In the genomic region with DNA sequence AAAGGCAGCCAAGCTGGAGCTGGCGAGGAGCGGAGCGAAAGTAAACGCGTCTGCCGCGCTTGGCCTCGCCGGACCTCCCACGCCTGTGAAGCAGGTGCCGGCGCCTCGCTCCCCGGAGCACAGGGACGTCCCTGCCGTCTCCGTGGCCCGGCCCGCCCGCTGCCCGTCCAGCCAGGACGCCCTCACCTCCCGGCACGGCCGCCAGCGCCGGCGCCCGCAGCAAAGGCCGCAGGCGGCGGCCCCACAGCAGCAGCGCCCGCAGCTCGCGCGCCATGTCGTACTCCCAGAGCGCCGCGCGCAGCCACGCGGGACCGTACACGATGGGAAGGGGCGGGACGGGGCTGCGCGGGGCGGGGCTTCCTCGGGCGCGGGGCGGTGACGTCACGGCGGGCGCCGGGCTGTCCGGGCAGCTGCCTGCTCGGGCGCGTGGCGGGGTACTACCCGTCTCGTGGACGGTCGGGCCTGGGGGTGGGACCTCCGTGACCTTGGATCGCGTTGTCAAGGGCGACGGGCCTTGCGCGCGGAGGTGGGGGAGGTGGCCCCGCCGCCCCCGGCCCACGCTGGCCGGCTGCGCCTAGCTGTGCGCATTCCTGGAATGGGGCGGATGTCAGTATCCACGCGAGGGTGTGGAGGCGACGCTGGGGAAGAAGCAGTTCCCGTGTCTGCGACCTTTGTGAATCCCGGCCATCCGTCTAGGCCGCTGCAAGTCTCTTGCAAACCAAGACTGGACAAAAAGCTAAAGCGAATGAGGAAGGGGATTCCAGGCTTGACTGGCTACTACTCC, we compare ENCODE assay signal across 1 cellular context.
TF ChIP-seq lines count a peak whose summit lies in the region.

TSS of gene TRAP1 (minus strand) at position 290 of the 784 bp plus-strand sequence. CDS start at position 274, 16 bp downstream.

TF ChIP-seq in HCT116, 20 proteins besides CTCF, POLR2A, EP300 and RAD21 (continued from another document):
- TF ChIP-seq, protein P1, sequence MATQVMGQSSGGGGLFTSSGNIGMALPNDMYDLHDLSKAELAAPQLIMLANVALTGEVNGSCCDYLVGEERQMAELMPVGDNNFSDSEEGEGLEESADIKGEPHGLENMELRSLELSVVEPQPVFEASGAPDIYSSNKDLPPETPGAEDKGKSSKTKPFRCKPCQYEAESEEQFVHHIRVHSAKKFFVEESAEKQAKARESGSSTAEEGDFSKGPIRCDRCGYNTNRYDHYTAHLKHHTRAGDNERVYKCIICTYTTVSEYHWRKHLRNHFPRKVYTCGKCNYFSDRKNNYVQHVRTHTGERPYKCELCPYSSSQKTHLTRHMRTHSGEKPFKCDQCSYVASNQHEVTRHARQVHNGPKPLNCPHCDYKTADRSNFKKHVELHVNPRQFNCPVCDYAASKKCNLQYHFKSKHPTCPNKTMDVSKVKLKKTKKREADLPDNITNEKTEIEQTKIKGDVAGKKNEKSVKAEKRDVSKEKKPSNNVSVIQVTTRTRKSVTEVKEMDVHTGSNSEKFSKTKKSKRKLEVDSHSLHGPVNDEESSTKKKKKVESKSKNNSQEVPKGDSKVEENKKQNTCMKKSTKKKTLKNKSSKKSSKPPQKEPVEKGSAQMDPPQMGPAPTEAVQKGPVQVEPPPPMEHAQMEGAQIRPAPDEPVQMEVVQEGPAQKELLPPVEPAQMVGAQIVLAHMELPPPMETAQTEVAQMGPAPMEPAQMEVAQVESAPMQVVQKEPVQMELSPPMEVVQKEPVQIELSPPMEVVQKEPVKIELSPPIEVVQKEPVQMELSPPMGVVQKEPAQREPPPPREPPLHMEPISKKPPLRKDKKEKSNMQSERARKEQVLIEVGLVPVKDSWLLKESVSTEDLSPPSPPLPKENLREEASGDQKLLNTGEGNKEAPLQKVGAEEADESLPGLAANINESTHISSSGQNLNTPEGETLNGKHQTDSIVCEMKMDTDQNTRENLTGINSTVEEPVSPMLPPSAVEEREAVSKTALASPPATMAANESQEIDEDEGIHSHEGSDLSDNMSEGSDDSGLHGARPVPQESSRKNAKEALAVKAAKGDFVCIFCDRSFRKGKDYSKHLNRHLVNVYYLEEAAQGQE (IDR thresholded peaks at IDR 0.05; ENCODE audit: low read depth): no peak
- TF ChIP-seq POLR2AphosphoS5 (IDR thresholded peaks at IDR 0.05; ENCODE audit: low read depth, low read length) (peak; percentile 96), CBX3 (IDR thresholded peaks at IDR 0.05; ENCODE audit: low read depth) (no peak), CEBPB (IDR thresholded peaks at IDR 0.05; ENCODE audit: low read depth) (no peak)
- TF ChIP-seq, protein P2, sequence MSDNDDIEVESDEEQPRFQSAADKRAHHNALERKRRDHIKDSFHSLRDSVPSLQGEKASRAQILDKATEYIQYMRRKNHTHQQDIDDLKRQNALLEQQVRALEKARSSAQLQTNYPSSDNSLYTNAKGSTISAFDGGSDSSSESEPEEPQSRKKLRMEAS (IDR thresholded peaks at IDR 0.05): peak; percentile 95
TF ChIP-seq in HCT116: peak in this region for 7.
